ENCODE assay signal across 10 cellular contexts in genomic region chr17:78977992-78978973, GRCh38. TPM values are rescaled to one million over a fixed set of nuclear protein-coding genes. Genes with fewer than 3 reads are reported as not detected.
DNase-seq lines count a peak whose midpoint lies in the region; ATAC-seq and TF ChIP-seq lines count a peak whose summit lies in the region.
"Had no signal": no experiment of that assay in that cellular context is flagged by ENCODE, and none has a peak within 500 bp of the region (broad histone marks: within the 10 kb centered on the region; RNA-seq: fewer than 3 reads in every experiment).

No MANE protein-coding gene starts in this region.

- peak overlapping the region; percentile 84 for H3K27ac Mint-ChIP-seq in T-helper 17 cell
- peak overlapping the region in 1 of 7 donors; percentile 68 for H3K27ac Mint-ChIP-seq in CD14-positive monocyte

- H3K36me3 ChIP-seq in skeletal muscle satellite cell (ENCODE audit: insufficient read depth, low read length): peaks cover 18% of the 10 kb centered on the region

- peak overlapping the region; percentile 1 for H3K9ac ChIP-seq in skeletal muscle satellite cell (ENCODE audit: low read depth, low read length)

- H3K36me3 Mint-ChIP-seq in T-helper 17 cell (ENCODE audit: low read depth) (no peaks in the 10 kb centered on the region), CD14-positive monocyte (no peaks in the 10 kb centered on the region)

- ATAC-seq in T-helper 17 cell (no peak), Right ventricle myocardium superior (ENCODE audit: poor library complexity) (peak; percentile 67), HG03135 (IDR thresholded peaks at IDR 0.05; ENCODE audit: unreplicated experiment) (no peak)

- H3K4me3 Mint-ChIP-seq in T-helper 17 cell: peak overlapping the region; percentile 83
- no peak overlapping the region for H3K4me3 Mint-ChIP-seq in CD14-positive monocyte

- H3K4me1 ChIP-seq in skeletal muscle satellite cell (ENCODE audit: control insufficient read depth, insufficient read depth, low read length): peaks cover 46% of the 10 kb centered on the region

- H3K27me3 Mint-ChIP-seq in T-helper 17 cell (no peaks in the 10 kb centered on the region), CD14-positive monocyte (ENCODE audit: low read depth in 3 of 3) (peaks cover 0 to 2% (median 0%) of the 10 kb centered on the region in 3 donors)

- peak overlapping the region; percentile 55 for H3K4me3 ChIP-seq in skeletal muscle satellite cell (ENCODE audit: low read length)

- H3K4me1 Mint-ChIP-seq in T-helper 17 cell (peaks cover 7% of the 10 kb centered on the region), CD14-positive monocyte (peaks cover 16% of the 10 kb centered on the region)

- H3K9me3 ChIP-seq in T-helper 17 cell (ENCODE audit: control insufficient read depth, low read length, poor library complexity, severe bottlenecking) (no peaks in the 10 kb centered on the region), skeletal muscle satellite cell (replicated peaks; ENCODE audit: low read length) (no peaks in the 10 kb centered on the region)
- H3K9me3 ChIP-seq: spleen had no signal

- peak; percentile 38 for DNase-seq in NCI-H2107 treated with DMSO at 0.1 percent for 48 hours (lab: John Stamatoyannopoulos, UW; ENCODE audit: unreplicated experiment)
- no peak for DNase-seq in NCI-H2107 (lab: John Stamatoyannopoulos, UW)
- no peak for DNase-seq in T-helper 17 cell
- peak; percentile 68 for DNase-seq in Right ventricle myocardium superior
- no peak for DNase-seq in DMS153 (lab: John Stamatoyannopoulos, UW)
- DNase-seq in CD14-positive monocyte (ENCODE audit: low spot score): no peak
- DNase-seq: aorta, spleen had no signal

- no peaks in the 10 kb centered on the region for H3K27me3 ChIP-seq in skeletal muscle satellite cell (ENCODE audit: control insufficient read depth, insufficient read depth, low read length)
- H3K27me3 ChIP-seq: spleen had no signal

- intact Hi-C loops in Right ventricle myocardium superior (cut with DNase I): no loop called here
- intact Hi-C loops in CD14-positive monocyte (cut with micrococcal nuclease): loop anchor here in 1 of 2 donors (10.0 kb wide), 1 partner anchor 133 kb away; the partner anchor contains the start of gene USP36

- TF ChIP-seq CTCF in CD14-positive monocyte (IDR thresholded peaks at IDR 0.05): no peak

- H3K9me3 Mint-ChIP-seq in CD14-positive monocyte: no peaks in the 10 kb centered on the region

- H3K4me2 ChIP-seq in skeletal muscle satellite cell (ENCODE audit: low read length): peak overlapping the region; percentile 78

RNA-seq across cellular contexts. Expression of gene LGALS3BP, which starts 1.4 kb away (rescaled TPM):
- total RNA-seq in T-helper 17 cell (10 to 100 TPM; 31.7 to 45.2 TPM), Right ventricle myocardium superior (499 TPM)
- 306 and 332 TPM in 2 replicates for total RNA-seq in skeletal muscle satellite cell (2012; rRNA removed)
- 10 to 100 TPM; 11.7 to 12.0 TPM for polyA plus RNA-seq in CD14-positive monocyte

RNA-seq across cellular contexts. Expression of gene CANT1, which starts 31.3 kb away (rescaled TPM):
- total RNA-seq in T-helper 17 cell: 10 to 100 TPM; 47.8 to 50.2 TPM
- total RNA-seq in Right ventricle myocardium superior: 29.8 TPM
- total RNA-seq in skeletal muscle satellite cell (2012; rRNA removed): 45.0 and 47.4 TPM in 2 replicates
- polyA plus RNA-seq in CD14-positive monocyte: 10 to 100 TPM; 10.6 to 14.3 TPM

RNA-seq across cellular contexts. Expression of gene C1QTNF1, which starts 45.7 kb away (rescaled TPM):
- total RNA-seq in T-helper 17 cell (under 1 TPM in 1 of 2 donors, not detected in 1; 0.13 TPM), Right ventricle myocardium superior (143 TPM)
- total RNA-seq in skeletal muscle satellite cell (2012; rRNA removed): 21.3 and 34.1 TPM in 2 replicates
- not detected for polyA plus RNA-seq in CD14-positive monocyte

RNA-seq across cellular contexts. Expression of gene TIMP2, which starts 53.1 kb away (rescaled TPM):
- total RNA-seq in T-helper 17 cell (1 to 10 TPM; 4.1 to 6.7 TPM), Right ventricle myocardium superior (114 TPM)
- 44.4 and 67.9 TPM in 2 replicates for total RNA-seq in skeletal muscle satellite cell (2012; rRNA removed)
- polyA plus RNA-seq in CD14-positive monocyte: 1 to 10 TPM; 4.5 to 6.4 TPM

Comparison
In these comparisons a context has a peak if more than half of its experiments do, and no peak if none do; other contexts are left out.
1. DNase-seq: peak in NCI-H2107 treated with DMSO at 0.1 percent for 48 hours (single experiment) and Right ventricle myocardium superior (single experiment); none in NCI-H2107 (single experiment), T-helper 17 cell (0 of 3), DMS153 (single experiment) and CD14-positive monocyte (single experiment).
2. RNA of gene LGALS3BP, which starts 1.4 kb away (total RNA-seq): 499 TPM in Right ventricle myocardium superior (single experiment); 31.7 to 45.2 TPM in T-helper 17 cell; every median in the first group is over 10 times any median in the second.
3. RNA of gene C1QTNF1, which starts 45.7 kb away (total RNA-seq): 143 TPM in Right ventricle myocardium superior (single experiment); 0.13 TPM in T-helper 17 cell; every median in the first group is over 100 times any median in the second.